In genomic region chr9:123268240-123268949, GRCh38 we compare ENCODE assay signal across 8 cellular contexts. TPM values are rescaled to one million over a fixed set of nuclear protein-coding genes. Genes with fewer than 3 reads are reported as not detected.
A peak's percentile ranks its signal among the peaks of the same experiment; 100 is the strongest.
DNase-seq lines count a peak whose midpoint lies in the region; ATAC-seq lines count a peak whose summit lies in the region.

Gene STRBP, minus strand, starts transcription at chr9:123268586. Its CDS starts 84,452 bp downstream, at chr9:123184134.

- H3K4me1 ChIP-seq in endocrine pancreas (ENCODE audit: control insufficient read depth, insufficient read depth, low read length) (no peaks in the 10 kb centered on the region), mesodermal cell (ENCODE audit: control insufficient read depth, insufficient read depth, low read length, poor library complexity, severe bottlenecking) (peaks cover 5% of the 10 kb centered on the region)

- H3K27ac ChIP-seq in mesodermal cell (ENCODE audit: low read depth, low read length, severe bottlenecking): no peak within 1 kb of the TSS

- H3K9ac ChIP-seq in endocrine pancreas (ENCODE audit: control insufficient read depth, insufficient read depth, low read length): peak within 1 kb of the TSS; percentile 57

- no peaks in the 10 kb centered on the region for H3K36me3 ChIP-seq in endocrine pancreas (ENCODE audit: control insufficient read depth, insufficient read depth, low read length)
- H3K36me3 ChIP-seq in mesodermal cell (ENCODE audit: control insufficient read depth, insufficient read depth, low read length): no peaks in the 10 kb centered on the region

- peak; percentile 97 for DNase-seq in COLO668 (lab: John Stamatoyannopoulos, UW; ENCODE audit: unreplicated experiment)
- DNase-seq in HT-29 (ENCODE audit: low spot score): peak; percentile 92
- DNase-seq in NK-92 (lab: John Stamatoyannopoulos, UW; ENCODE audit: unreplicated experiment): peak; percentile 54
- peak; percentile 80 to 82 for DNase-seq in activated CD8-positive, alpha-beta memory T cell treated with anti-CD3 and anti-CD28 coated beads for 4 hours (ENCODE audit: low read depth in 2 of 2)
- DNase-seq in stimulated activated CD8-positive, alpha-beta memory T cell treated with anti-CD3 and anti-CD28 coated beads, Interleukin-15, amount 100 ng/mL, for 24 hours (ENCODE audit: low read depth): peak; percentile 83

- no peak within 1 kb of the TSS for H3K4me3 ChIP-seq in endocrine pancreas (ENCODE audit: control insufficient read depth, insufficient read depth, low read length)
- peak within 1 kb of the TSS; percentile 87 for H3K4me3 ChIP-seq in mesodermal cell (ENCODE audit: extremely low read depth, insufficient read depth, low read length, poor library complexity, severe bottlenecking)

- peak; percentile 81 for ATAC-seq in GM21360 (IDR thresholded peaks at IDR 0.05; ENCODE audit: unreplicated experiment)

- WGBS in mesodermal cell (ENCODE audit: insufficient coverage in 2 of 2), 2 experiments: 0% methylated on average over 86 to 99 of the region's 116 CpGs

- H3K9me3 ChIP-seq in endocrine pancreas (ENCODE audit: control insufficient read depth, low read length): no peaks in the 10 kb centered on the region
- no peaks in the 10 kb centered on the region for H3K9me3 ChIP-seq in mesodermal cell (ENCODE audit: control insufficient read depth, low read length)

- no peaks in the 10 kb centered on the region for H3K27me3 ChIP-seq in endocrine pancreas (ENCODE audit: control insufficient read depth, insufficient read depth, low read length)

RNA-seq across cellular contexts. Expression of gene STRBP, which starts in this region (rescaled TPM):
- 18.4 and 19.9 TPM in 2 replicates for total RNA-seq in HT-29 (2014; rRNA removed; shearing (Covaris generic))
- polyA plus RNA-seq in mesodermal cell (2013, experiment 1 of 2): 23.7 TPM
- 23.0 TPM for polyA plus RNA-seq in mesodermal cell (2013, experiment 2 of 2)
